In the genomic region with DNA sequence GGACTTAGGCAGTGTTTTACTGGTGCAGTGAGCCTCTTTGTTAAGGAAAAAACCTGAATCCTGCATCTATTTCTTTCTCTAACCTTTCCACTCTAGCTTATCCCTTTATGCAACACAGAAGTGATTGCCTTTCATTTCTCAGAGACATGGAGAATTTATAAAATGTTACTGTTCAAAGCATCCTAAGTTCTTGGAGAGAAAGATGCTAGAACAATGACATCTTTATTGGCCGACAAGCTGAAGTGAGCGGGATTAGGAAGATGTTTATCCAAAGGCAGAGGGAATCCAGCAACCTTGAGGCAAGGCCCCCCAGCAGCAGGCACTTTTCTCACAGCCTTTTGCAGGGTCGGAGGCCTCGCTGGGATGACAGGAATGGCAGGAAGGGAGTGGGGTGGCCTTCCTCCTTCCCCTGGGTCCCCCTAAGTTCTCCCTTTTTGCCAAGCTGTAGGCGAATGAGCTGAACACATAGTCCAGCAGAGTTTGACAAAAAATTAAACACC, we compare ENCODE assay signal across 28 cellular contexts.
"Had no signal": no experiment of that assay in that cellular context is flagged by ENCODE, and none has a peak within 500 bp of the region (broad histone marks: within the 10 kb centered on the region; RNA-seq: fewer than 3 reads in every experiment).

No MANE protein-coding gene starts in this region.

- H3K27me3 ChIP-seq: colonic mucosa, dorsolateral prefrontal cortex, heart left ventricle, neutrophil, testis, transverse colon had no signal

- H3K27me3 Mint-ChIP-seq: activated CD4-positive, alpha-beta memory T cell treated with anti-CD3 and anti-CD28 coated beads, Interleukin-2, amount 10 ng/mL, durations not matched to agents 7 days and 5 days; activated CD4-positive, alpha-beta T cell treated with anti-CD3 and anti-CD28 coated beads, Interleukin-2, amount 10 ng/mL, durations not matched to agents 7 days and 5 days; activated naive CD8-positive, alpha-beta T cell; effector memory CD8-positive, alpha-beta T cell; natural killer cell treated with Interleukin-12 subunit alpha and Interleukin-12 subunit beta and Interleukin-15 and Interleukin-18, amount 100 ng/mL, for 72 hours; progenitor cell of endocrine pancreas had no signal

- H3K4me1 Mint-ChIP-seq: activated CD4-positive, alpha-beta memory T cell treated with anti-CD3 and anti-CD28 coated beads, Interleukin-2, amount 10 ng/mL, durations not matched to agents 7 days and 5 days; activated CD4-positive, alpha-beta T cell treated with anti-CD3 and anti-CD28 coated beads, Interleukin-2, amount 10 ng/mL, durations not matched to agents 7 days and 5 days; immature natural killer cell had no signal

- H3K4me1 ChIP-seq: colonic mucosa, testis, transverse colon had no signal

- H3K27ac Mint-ChIP-seq: activated CD4-positive, alpha-beta memory T cell treated with anti-CD3 and anti-CD28 coated beads, Interleukin-2, amount 10 ng/mL, durations not matched to agents 7 days and 5 days; activated CD4-positive, alpha-beta T cell treated with anti-CD3 and anti-CD28 coated beads, Interleukin-2, amount 10 ng/mL, durations not matched to agents 7 days and 5 days; activated naive CD8-positive, alpha-beta T cell; effector memory CD8-positive, alpha-beta T cell; immature natural killer cell; natural killer cell treated with Interleukin-12 subunit alpha and Interleukin-12 subunit beta and Interleukin-15 and Interleukin-18, amount 100 ng/mL, for 72 hours; progenitor cell of endocrine pancreas; T-helper 1 cell treated with Interleukin-12 subunit alpha and Interleukin-12 subunit beta and Interleukin-4 antibody, amounts not matched to agents 30 μg/mL and 1 μg/mL, for 36 hours had no signal

- H3K9me3 Mint-ChIP-seq: activated CD4-positive, alpha-beta memory T cell treated with anti-CD3 and anti-CD28 coated beads, Interleukin-2, amount 10 ng/mL, durations not matched to agents 7 days and 5 days; activated CD4-positive, alpha-beta T cell treated with anti-CD3 and anti-CD28 coated beads, Interleukin-2, amount 10 ng/mL, durations not matched to agents 7 days and 5 days; effector memory CD8-positive, alpha-beta T cell; immature natural killer cell; natural killer cell treated with Interleukin-12 subunit alpha and Interleukin-12 subunit beta and Interleukin-15 and Interleukin-18, amount 100 ng/mL, for 72 hours; T-helper 1 cell treated with Interleukin-12 subunit alpha and Interleukin-12 subunit beta and Interleukin-4 antibody, amounts not matched to agents 30 μg/mL and 1 μg/mL, for 36 hours had no signal

- H3K4me3 Mint-ChIP-seq: activated CD4-positive, alpha-beta memory T cell treated with anti-CD3 and anti-CD28 coated beads, Interleukin-2, amount 10 ng/mL, durations not matched to agents 7 days and 5 days; activated CD4-positive, alpha-beta T cell treated with anti-CD3 and anti-CD28 coated beads, Interleukin-2, amount 10 ng/mL, durations not matched to agents 7 days and 5 days; activated naive CD8-positive, alpha-beta T cell; effector memory CD8-positive, alpha-beta T cell; immature natural killer cell; natural killer cell treated with Interleukin-12 subunit alpha and Interleukin-12 subunit beta and Interleukin-15 and Interleukin-18, amount 100 ng/mL, for 72 hours; T-helper 1 cell treated with Interleukin-12 subunit alpha and Interleukin-12 subunit beta and Interleukin-4 antibody, amounts not matched to agents 30 μg/mL and 1 μg/mL, for 36 hours had no signal

- H3K4me3 ChIP-seq: colonic mucosa, dorsolateral prefrontal cortex, heart left ventricle, SK-N-MC, testis, transverse colon had no signal

- H3K9me3 ChIP-seq: colonic mucosa, heart left ventricle, neutrophil, testis, transverse colon had no signal

- H3K36me3 Mint-ChIP-seq: natural killer cell treated with Interleukin-12 subunit alpha and Interleukin-12 subunit beta and Interleukin-15 and Interleukin-18, amount 100 ng/mL, for 72 hours had no signal

- H3K36me3 ChIP-seq: colonic mucosa, transverse colon had no signal

- H3K27ac ChIP-seq: colonic mucosa, neutrophil, SK-N-MC, testis had no signal

- ATAC-seq: effector memory CD8-positive, alpha-beta T cell; heart left ventricle; left colon; natural killer cell treated with Interleukin-12 subunit alpha and Interleukin-12 subunit beta and Interleukin-15 and Interleukin-18, amount 100 ng/mL, for 72 hours had no signal

- DNase-seq: activated CD4-positive, alpha-beta memory T cell treated with anti-CD3 and anti-CD28 coated beads, Interleukin-2, amount 10 ng/mL, durations not matched to agents 7 days and 5 days; activated CD4-positive, alpha-beta T cell treated with anti-CD3 and anti-CD28 coated beads, Interleukin-2, amount 10 ng/mL, durations not matched to agents 7 days and 5 days; activated CD4-positive, CD25-positive, alpha-beta regulatory T cell treated with anti-CD3 and anti-CD28 coated beads, Interleukin-2, amount 50 U/mL, for 72 hours; activated naive CD4-positive, alpha-beta T cell; activated T-cell treated with anti-CD3 and anti-CD28 coated beads, Interleukin-2, amount 50 U/mL, for 48 hours; anterior cingulate cortex; colonic mucosa; dorsolateral prefrontal cortex; effector memory CD8-positive, alpha-beta T cell; foreskin fibroblast; heart left ventricle; hypothalamus; immature natural killer cell; kidney; left colon; mammary epithelial cell; retina; stimulated activated CD4-positive, alpha-beta T cell treated with anti-CD3 and anti-CD28 coated beads, Interleukin-15, amount 100 ng/mL, for 24 hours; stimulated activated CD4-positive, alpha-beta T cell treated with anti-CD3 and anti-CD28 coated beads, Interleukin-2, amount 100 ng/mL, for 24 hours; stimulated activated naive CD4-positive, alpha-beta T cell; testis; transverse colon had no signal
